Comparison of ENCODE assay signal across 10 cellular contexts in the genomic region with DNA sequence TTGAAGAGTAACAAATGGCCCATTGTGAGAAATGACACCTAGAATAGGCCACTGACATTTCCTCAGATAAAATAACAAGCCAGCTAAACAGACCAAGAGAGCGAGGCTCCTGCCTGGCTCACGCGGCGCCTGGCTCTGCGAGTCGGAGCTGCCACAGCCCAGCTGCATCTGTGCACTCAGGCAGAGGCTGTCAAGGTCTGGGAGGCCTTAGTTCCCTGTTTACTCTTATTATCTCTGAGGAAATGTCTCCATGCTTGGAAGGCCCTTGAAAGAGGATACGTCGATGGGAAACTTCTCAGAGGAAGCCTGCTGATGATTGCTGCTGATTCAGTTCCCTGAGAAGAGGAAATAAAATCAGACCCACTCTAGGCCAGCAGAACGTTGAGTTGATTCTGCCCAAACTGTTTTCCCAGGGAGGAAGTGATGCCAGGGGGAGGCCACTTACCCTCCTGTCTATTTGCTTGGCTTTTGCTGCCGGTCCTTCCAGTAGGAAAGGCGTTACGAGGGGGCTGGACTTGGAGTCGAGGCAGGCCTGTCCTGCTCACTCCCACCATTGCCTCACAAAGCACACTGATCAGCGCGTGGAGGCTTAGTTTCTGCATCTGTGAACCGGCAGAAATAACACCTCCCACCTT.
DNase-seq lines count a peak whose midpoint lies in the region; ATAC-seq lines count a peak whose summit lies in the region.
"Had no signal": no experiment of that assay in that cellular context is flagged by ENCODE, and none has a peak within 500 bp of the region (broad histone marks: within the 10 kb centered on the region; RNA-seq: fewer than 3 reads in every experiment).

No MANE protein-coding gene starts in this region.

- H3K9me3 ChIP-seq in thymus (ENCODE audit: control insufficient read depth) = no peaks in the 10 kb centered on the region

- no peaks in the 10 kb centered on the region for H3K27me3 ChIP-seq in thymus (ENCODE audit: control insufficient read depth, insufficient read depth)

- peak overlapping the region; percentile 58 for H3K27ac ChIP-seq in thymus (ENCODE audit: low read depth)

- no peak overlapping the region for H3K4me3 ChIP-seq in thymus (ENCODE audit: low read length)

- WGBS in thymus = 91% methylated on average over 16 of the region's 16 CpGs

- ATAC-seq in HG02763 (IDR thresholded peaks at IDR 0.05; ENCODE audit: unreplicated experiment) (no peak), HG03196 (IDR thresholded peaks at IDR 0.05; ENCODE audit: unreplicated experiment) (no peak)

- DNase-seq in NCI-H748 (lab: John Stamatoyannopoulos, UW; ENCODE audit: unreplicated experiment) = peak; percentile 24
- DNase-seq in NCI-H748 treated with DMSO at 0.1 percent for 48 hours (lab: John Stamatoyannopoulos, UW) = no peak
- DNase-seq in fibroblast of peridontal ligament (ENCODE audit: extremely low read depth) = peak; percentile 6
- DNase-seq in mesenteric fat pad (ENCODE audit: low spot score) = peak; percentile 79
- DNase-seq in activated CD4-positive, alpha-beta T cell treated with anti-CD3 and anti-CD28 coated beads for 4 hours = no peak
- DNase-seq: central memory CD4-positive, alpha-beta T cell; T-helper 9 cell had no signal

- peaks cover 16% of the 10 kb centered on the region for H3K36me3 ChIP-seq in thymus (ENCODE audit: control insufficient read depth, insufficient read depth)

- no peaks in the 10 kb centered on the region for H3K4me1 ChIP-seq in thymus (ENCODE audit: control insufficient read depth, insufficient read depth, low read length)

Comparison
In these comparisons a context has a peak if more than half of its experiments do, and no peak if none do; other contexts are left out.
1. DNase-seq: peak in NCI-H748 (single experiment), fibroblast of peridontal ligament (single experiment) and mesenteric fat pad (single experiment); none in NCI-H748 treated with DMSO at 0.1 percent for 48 hours (single experiment) and activated CD4-positive, alpha-beta T cell treated with anti-CD3 and anti-CD28 coated beads for 4 hours (0 of 2).